Comparison of ENCODE assay signal across 7 cellular contexts in genomic region chr2:191637182-191638078, GRCh38. TPM values are rescaled to one million over a fixed set of nuclear protein-coding genes. Genes with fewer than 3 reads are reported as not detected.
A peak's percentile ranks its signal among the peaks of the same experiment; 100 is the strongest.
DNase-seq lines count a peak whose midpoint lies in the region; ATAC-seq, FAIRE-seq and TF ChIP-seq lines count a peak whose summit lies in the region.

No MANE protein-coding gene starts in this region.

- peak; percentile 62 for DNase-seq in KBM-7
- DNase-seq in K562 (ENCODE audit: extremely low read depth in 1 of 4, low spot score in 3 of 4) = peak; percentile 25 to 72 (median 40)
- no peak for DNase-seq in pancreas
- DNase-seq in HEK293T (ENCODE audit: extremely low spot score) = no peak
- DNase-seq in nephron progenitor cell = no peak

- H3K4me3 ChIP-seq in K562 = peak overlapping the region; percentile 22
- H3K4me3 ChIP-seq in pancreas = no peak overlapping the region

- TF ChIP-seq RAD21 in K562 (CRISPR knock-in tag; conservative IDR thresholded peaks at IDR 0.05 in 1 of 2, IDR thresholded peaks at IDR 0.05 in 1 of 2) = peak in 1 of 2 experiments; percentile 21; a peak in 1 of 4 replicates

- intact Hi-C loops in K562 (cut with micrococcal nuclease) (loop anchor here (1.0 to 5.0 kb wide), 3 partner anchors 39 to 66 kb away; no protein-coding TSS in a partner anchor), pancreas (cut with DNase I) (no loop called here)

- in situ Hi-C loops in KBM-7 (cut with MboI; ENCODE audit: low pct_unique_long_range_greater_than_20kb, low sequenced_read_pairs) = no loop called here
- in situ Hi-C loops in K562 (cut with MboI) = loop anchor here (5.0 kb wide), 1 partner anchor 70 kb away; no protein-coding TSS in a partner anchor

- H3K27me3 Mint-ChIP-seq in nephron progenitor cell (ENCODE audit: low read depth, poor library complexity) = no peaks in the 10 kb centered on the region

- H3K9me3 ChIP-seq in K562 (replicated peaks; ENCODE audit: control insufficient read depth, insufficient read depth, low read depth, low read length) (no peaks in the 10 kb centered on the region), pancreas (no peaks in the 10 kb centered on the region)

- H3K36me3 ChIP-seq in K562 (ENCODE audit: control insufficient read depth, insufficient read depth, low read length) = no peaks in the 10 kb centered on the region
- no peaks in the 10 kb centered on the region for H3K36me3 ChIP-seq in pancreas

- TF ChIP-seq CTCF in K562 (IDR thresholded peaks at IDR 0.05 in 2 of 3, conservative IDR thresholded peaks at IDR 0.05 in 1 of 3; ENCODE audit: insufficient read depth in 2 of 3, low read depth in 1 of 3, low read length in 3 of 3) (no peak), pancreas (IDR thresholded peaks at IDR 0.05) (no peak), nephron progenitor cell (IDR thresholded peaks at IDR 0.05) (no peak)

- H3K27me3 ChIP-seq in K562 (ENCODE audit: control insufficient read depth in 2 of 2, insufficient read depth in 2 of 2, low read length in 2 of 2) = no peaks in the 10 kb centered on the region
- H3K27me3 ChIP-seq in pancreas = no peaks in the 10 kb centered on the region

- ATAC-seq in GM18505 (IDR thresholded peaks at IDR 0.05; ENCODE audit: unreplicated experiment) (peak; percentile 70), GM21737 (IDR thresholded peaks at IDR 0.05; ENCODE audit: unreplicated experiment) (peak; percentile 83), K562 (peak; percentile 81), pancreas (peak in 3 of 4 donors; percentile 44 to 77 (median 70))

- peak overlapping the region in 1 of 2 experiments; percentile 71; a peak in 2 of 4 replicates for H3K9ac ChIP-seq in K562 (ENCODE audit: insufficient read depth in 1 of 2, low read depth in 2 of 2, low read length in 2 of 2)

- BruUV-seq in K562 (replicated peaks; lab: Mats Ljungman, UMichigan) = TSS peak; percentile 82

- no peaks in the 10 kb centered on the region for H3K9me3 Mint-ChIP-seq in nephron progenitor cell

- no peaks in the 10 kb centered on the region for H3K9me1 ChIP-seq in K562 (ENCODE audit: control insufficient read depth, insufficient read depth, low read length)

- peak; percentile 66 for FAIRE-seq in K562 (lab: Jason Lieb, UNC)
- FAIRE-seq in pancreas (lab: Jason Lieb, UNC) = no peak

- H3K4me2 ChIP-seq in K562 (ENCODE audit: insufficient read depth, low read length) = peak overlapping the region; percentile 80

- H3K27ac Mint-ChIP-seq in nephron progenitor cell = no peak overlapping the region

- H3K4me1 ChIP-seq in K562 (replicated peaks in 1 of 2; ENCODE audit: control insufficient read depth in 2 of 2, insufficient read depth in 2 of 2, low read length in 2 of 2) (peaks cover 0 to 30% of the 10 kb centered on the region in 2 experiments; a peak in 4 of 5 replicates), pancreas (peaks cover 0 to 13% (median 4%) of the 10 kb centered on the region in 3 donors)

- H3K27ac ChIP-seq in K562 (ENCODE audit: extremely low read depth, low read depth, low read length) = peak overlapping the region; percentile 85
- H3K27ac ChIP-seq in pancreas = no peak overlapping the region

- CTCF ChIA-PET in K562 (lab: Yijun Ruan, JAX; ENCODE audit: low intra/inter-chr PET ratio) (no interaction called here), HEK293T (lab: Yijun Ruan, JAX) (no interaction called here)

- H3K4me3 Mint-ChIP-seq in nephron progenitor cell = no peak overlapping the region

- POLR2A ChIA-PET in K562 (lab: Yijun Ruan, JAX) = interaction anchor here (1.0 to 2.1 kb wide), 7 partner anchors 9 to 42 kb away, joined by 3 to 16 read pairs (median 4); partner anchors contain the start of gene NABP1
- POLR2A ChIA-PET in HEK293T (lab: Yijun Ruan, JAX) = interaction anchor here (0.7 to 2.2 kb wide), 2 partner anchors 10 to 40 kb away, joined by 3 to 8 read pairs; partner anchors contain the start of gene NABP1

- no peaks in the 10 kb centered on the region for H4K20me1 ChIP-seq in K562 (replicated peaks; ENCODE audit: control insufficient read depth, insufficient read depth, low read length)

- H3K4me1 Mint-ChIP-seq in nephron progenitor cell = peaks cover 15% of the 10 kb centered on the region

- peak overlapping the region; percentile 82 for H2AFZ ChIP-seq in K562 (ENCODE audit: low read depth, low read length)

- H3K79me2 ChIP-seq in K562 (ENCODE audit: control insufficient read depth, insufficient read depth, low read length) = 0 out of 3 replicates have a peak, but pooled peaks cover 3% of the 10 kb centered on the region

- TF ChIP-seq EP300 in K562 (IDR thresholded peaks at IDR 0.05; ENCODE audit: low read length) = peak; percentile 88

- 12% methylated on average over 6 of the region's 6 CpGs for WGBS in K562 (ENCODE audit: insufficient coverage, low coverage, missing lambda C conversion rate)
- 76 to 77% methylated on average over 6 of the region's 6 CpGs for WGBS in pancreas, 2 donors

- no peaks in the 10 kb centered on the region for H3K36me3 Mint-ChIP-seq in nephron progenitor cell (ENCODE audit: low read depth)

- TF ChIP-seq POLR2A in GM18505 (IDR thresholded peaks at IDR 0.05; ENCODE audit: borderline replicate concordance, extremely low read depth, insufficient read depth, insufficient read length) = no peak
- no peak for TF ChIP-seq POLR2A in K562 (conservative IDR thresholded peaks at IDR 0.05)

TF ChIP-seq in K562, 482 proteins besides CTCF, POLR2A, EP300 and RAD21 (continues in another document):
- TF ChIP-seq, protein P1, sequence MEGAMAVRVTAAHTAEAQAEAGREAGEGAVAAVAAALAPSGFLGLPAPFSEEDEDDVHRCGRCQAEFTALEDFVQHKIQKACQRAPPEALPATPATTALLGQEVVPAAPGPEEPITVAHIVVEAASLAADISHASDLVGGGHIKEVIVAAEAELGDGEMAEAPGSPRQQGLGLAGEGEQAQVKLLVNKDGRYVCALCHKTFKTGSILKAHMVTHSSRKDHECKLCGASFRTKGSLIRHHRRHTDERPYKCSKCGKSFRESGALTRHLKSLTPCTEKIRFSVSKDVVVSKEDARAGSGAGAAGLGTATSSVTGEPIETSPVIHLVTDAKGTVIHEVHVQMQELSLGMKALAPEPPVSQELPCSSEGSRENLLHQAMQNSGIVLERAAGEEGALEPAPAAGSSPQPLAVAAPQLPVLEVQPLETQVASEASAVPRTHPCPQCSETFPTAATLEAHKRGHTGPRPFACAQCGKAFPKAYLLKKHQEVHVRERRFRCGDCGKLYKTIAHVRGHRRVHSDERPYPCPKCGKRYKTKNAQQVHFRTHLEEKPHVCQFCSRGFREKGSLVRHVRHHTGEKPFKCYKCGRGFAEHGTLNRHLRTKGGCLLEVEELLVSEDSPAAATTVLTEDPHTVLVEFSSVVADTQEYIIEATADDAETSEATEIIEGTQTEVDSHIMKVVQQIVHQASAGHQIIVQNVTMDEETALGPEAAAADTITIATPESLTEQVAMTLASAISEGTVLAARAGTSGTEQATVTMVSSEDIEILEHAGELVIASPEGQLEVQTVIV (CRISPR knock-in tag; IDR thresholded peaks at IDR 0.05; ENCODE audit: borderline replicate concordance) = no peak
- TF ChIP-seq CBX3 (IDR thresholded peaks at IDR 0.05; ENCODE audit: borderline replicate concordance in 1 of 2, low read length in 2 of 2) (peak in 1 of 2 experiments; percentile 27; a peak in 1 of 3 replicates), RNF2 (IDR thresholded peaks at IDR 0.05) (peak; percentile 63; the same call in 1 of the 2 replicates), PHB (CRISPR knock-in tag; IDR thresholded peaks at IDR 0.05) (no peak), ZNF778 (CRISPR knock-in tag; IDR thresholded peaks at IDR 0.05) (no peak)

TF ChIP-seq in HEK293T, 16 proteins besides CTCF, POLR2A, EP300 and RAD21:
- no peak for TF ChIP-seq SUZ12 (IDR thresholded peaks at IDR 0.05)
- no peak for TF ChIP-seq BHLHE40 (IDR thresholded peaks at IDR 0.05; ENCODE audit: borderline replicate concordance)
- no peak for TF ChIP-seq ZNF384 (IDR thresholded peaks at IDR 0.05)
- no peak for TF ChIP-seq SP1 (IDR thresholded peaks at IDR 0.05)

RNA-seq across cellular contexts. Expression of gene NABP1, which starts 40.5 kb away (rescaled TPM):
- 68.8 and 169 TPM in 2 replicates for total RNA-seq in K562 (2011; cell fraction: chromatin; rRNA removed; ENCODE audit: low replicate concordance)
- 39.4 and 41.1 TPM in 2 replicates for total RNA-seq in K562 (2011; cell fraction: nucleolus; rRNA removed)
- total RNA-seq in K562 (2011; cell fraction: nucleoplasm; rRNA removed) = 97.2 and 188 TPM in 2 replicates
- 18.6 and 20.2 TPM in 2 replicates for total RNA-seq in K562 (2014; rRNA removed)
- 31.6 and 35.8 TPM in 2 replicates for total RNA-seq in K562 (2014; rRNA removed; fragmentation: Illumina TruSeq; extraction: Trizol)
- 37.2 and 44.0 TPM in 2 replicates for total RNA-seq in K562 (2015; rRNA removed; fragmentation: Illumina TruSeq; extraction: Trizol)
- 24.5 and 28.1 TPM in 2 replicates for total RNA-seq in K562 (2021)
- polyA plus RNA-seq in K562 (2011; rRNA removed) = 20.5 and 22.2 TPM in 2 replicates
- polyA plus RNA-seq in K562 (2011; cell fraction: cytosol; rRNA removed) = 1.8 and 5.1 TPM in 2 replicates
- polyA plus RNA-seq in K562 (2011; cell fraction: nucleus; rRNA removed) = 56.5 and 66.5 TPM in 2 replicates
- polyA plus RNA-seq in K562 (2012) = 10.8 and 12.9 TPM in 2 replicates
- polyA plus RNA-seq in K562 (2014; fragmentation: Illumina TruSeq; extraction: Trizol) = 15.6 and 17.1 TPM in 2 replicates
- polyA plus RNA-seq in K562 (2014; fragmentation: Nextera tagmentation; extraction: Ambion mirVana) = 10 to 100 TPM; 12.8 to 14.9 TPM
- 13.9 and 15.4 TPM in 2 replicates for polyA plus RNA-seq in K562 (2014; rRNA removed)
- polyA minus RNA-seq in K562 (2011; rRNA and poly(A)+ RNA removed) = 46.2 and 78.7 TPM in 2 replicates
- 11.1 and 11.5 TPM in 2 replicates for polyA minus RNA-seq in K562 (2011; cell fraction: cytosol; rRNA and poly(A)+ RNA removed)
- 101 and 194 TPM in 2 replicates for polyA minus RNA-seq in K562 (2011; cell fraction: nucleus; rRNA and poly(A)+ RNA removed)
- 10 to 100 TPM in 2 of 6 donors, 1 to 10 TPM in 4; 2.9 to 12.8 (median 6.2) TPM for total RNA-seq in pancreas
- 1 to 10 TPM; 4.3 to 5.0 TPM for polyA plus RNA-seq in pancreas

Comparison
In these comparisons a context has a peak if more than half of its experiments do, and no peak if none do; other contexts are left out.
1. DNase-seq: peak in KBM-7 (single experiment) and K562 (4 of 4); none in pancreas (0 of 6), HEK293T (single experiment) and nephron progenitor cell (single experiment).
2. Peak in every context shown above with its lines, with median percentiles within 50 percentile points of each other: ATAC-seq.